30 cellular contexts compared by ENCODE assay signal in the genomic region with DNA sequence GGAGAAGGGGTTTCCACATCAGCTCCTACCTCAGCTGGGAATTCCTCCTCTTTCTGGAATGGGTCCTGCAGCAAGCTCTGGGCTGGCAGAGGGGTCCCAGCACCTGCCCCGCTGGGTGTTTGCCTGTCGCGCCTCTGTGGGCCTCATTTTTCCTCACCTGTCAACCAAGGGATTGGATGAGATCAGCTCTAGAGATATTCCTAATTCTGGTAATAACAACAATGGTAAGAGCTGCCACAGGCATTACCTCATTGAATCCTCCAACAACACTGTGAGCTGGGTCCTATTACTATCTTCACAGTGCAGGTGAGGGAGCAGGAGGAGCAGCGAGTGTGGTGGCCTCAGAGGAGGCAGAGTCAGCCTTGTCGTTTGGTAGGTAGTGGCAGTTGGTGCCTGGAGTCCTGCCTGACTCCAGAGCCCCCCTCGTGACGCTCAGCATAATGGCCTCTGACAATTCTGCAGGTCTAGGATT. TPM values are rescaled to one million over a fixed set of nuclear protein-coding genes. Genes with fewer than 3 reads are reported as not detected.
"Had no signal": no experiment of that assay in that cellular context is flagged by ENCODE, and none has a peak within 500 bp of the region (broad histone marks: within the 10 kb centered on the region; RNA-seq: fewer than 3 reads in every experiment).

No MANE protein-coding gene starts in this region.

- DNase-seq: activated CD4-positive, alpha-beta T cell treated with anti-CD3 and anti-CD28 coated beads for 36 hours; activated CD4-positive, alpha-beta T cell treated with anti-CD3 and anti-CD28 coated beads, Interleukin-2, amount 10 ng/mL, durations not matched to agents 7 days and 5 days; activated CD4-positive, alpha-beta T cell treated with anti-CD3 and anti-CD28 coated beads, Interleukin-2, amount 50 U/mL, for 48 hours; activated CD8-positive, alpha-beta T cell treated with anti-CD3 and anti-CD28 coated beads, Interleukin-2, amount 10 ng/mL, durations not matched to agents 7 days and 5 days; activated gamma-delta T cell; activated naive CD4-positive, alpha-beta T cell treated with Interleukin-2 at 50 U/mL for 16 hours; activated naive CD8-positive, alpha-beta T cell treated with anti-CD3 and anti-CD28 coated beads, Interleukin-2, amount 10 ng/mL, durations not matched to agents 7 days and 5 days; activated T-cell treated with anti-CD3 and anti-CD28 coated beads, Interleukin-2, amount 50 U/mL, for 24 hours; amygdala; NCI-H1092 treated with DMSO at 0.1 percent for 48 hours; NCI-H1417; NCI-H146; NCI-H187; NCI-H2029 treated with DMSO at 0.1 percent for 48 hours; NCI-H2171 treated with DMSO at 0.1 percent for 48 hours; NCI-H345; NCI-H524 treated with DMSO at 0.1 percent for 48 hours; Peyer's patch; T1000 had no signal

- H3K4me3 Mint-ChIP-seq: activated CD4-positive, alpha-beta T cell treated with anti-CD3 and anti-CD28 coated beads for 36 hours; activated CD4-positive, alpha-beta T cell treated with anti-CD3 and anti-CD28 coated beads, Interleukin-2, amount 10 ng/mL, durations not matched to agents 7 days and 5 days; activated CD8-positive, alpha-beta T cell treated with anti-CD3 and anti-CD28 coated beads, Interleukin-2, amount 10 ng/mL, durations not matched to agents 7 days and 5 days; activated naive CD4-positive, alpha-beta T cell treated with anti-CD3 and anti-CD28 coated beads, Interleukin-2, amount 50 U/mL, for 24 hours; activated naive CD8-positive, alpha-beta T cell treated with anti-CD3 and anti-CD28 coated beads, Interleukin-2, amount 10 ng/mL, durations not matched to agents 7 days and 5 days; activated T-cell treated with anti-CD3 and anti-CD28 coated beads, Interleukin-2, amount 50 U/mL, for 24 hours; WTC11 had no signal

- H3K36me3 ChIP-seq: ascending aorta, cardiac muscle cell, Peyer's patch had no signal

- H3K4me1 Mint-ChIP-seq: activated CD4-positive, alpha-beta T cell treated with anti-CD3 and anti-CD28 coated beads for 36 hours; activated CD4-positive, alpha-beta T cell treated with anti-CD3 and anti-CD28 coated beads, Interleukin-2, amount 10 ng/mL, durations not matched to agents 7 days and 5 days; activated naive CD4-positive, alpha-beta T cell treated with anti-CD3 and anti-CD28 coated beads, Interleukin-2, amount 50 U/mL, for 24 hours; activated naive CD8-positive, alpha-beta T cell treated with anti-CD3 and anti-CD28 coated beads, Interleukin-2, amount 10 ng/mL, durations not matched to agents 7 days and 5 days had no signal

- H3K4me3 ChIP-seq: ascending aorta, cardiac muscle cell, Peyer's patch had no signal

- H3K9me3 ChIP-seq: ascending aorta, Peyer's patch had no signal

- H3K27ac Mint-ChIP-seq: activated CD4-positive, alpha-beta T cell treated with anti-CD3 and anti-CD28 coated beads for 36 hours; activated CD4-positive, alpha-beta T cell treated with anti-CD3 and anti-CD28 coated beads, Interleukin-2, amount 10 ng/mL, durations not matched to agents 7 days and 5 days; activated CD8-positive, alpha-beta T cell treated with anti-CD3 and anti-CD28 coated beads, Interleukin-2, amount 10 ng/mL, durations not matched to agents 7 days and 5 days; activated naive CD4-positive, alpha-beta T cell treated with anti-CD3 and anti-CD28 coated beads, Interleukin-2, amount 50 U/mL, for 24 hours; activated naive CD8-positive, alpha-beta T cell treated with anti-CD3 and anti-CD28 coated beads, Interleukin-2, amount 10 ng/mL, durations not matched to agents 7 days and 5 days; activated T-cell treated with anti-CD3 and anti-CD28 coated beads, Interleukin-2, amount 50 U/mL, for 24 hours; activated T-helper 2 cell treated with anti-CD3 and anti-CD28 coated beads, Interferon-gamma antibody, Interleukin-2, Interleukin-4, amounts not matched to agents 10 μg/mL and 5 μg/mL and 100 μg/mL, durations not matched to agents 14 hours and 24 hours and 36 hours; WTC11 had no signal

- H3K27me3 ChIP-seq: ascending aorta, Peyer's patch had no signal

- H3K9me3 Mint-ChIP-seq: activated CD4-positive, alpha-beta T cell treated with anti-CD3 and anti-CD28 coated beads, Interleukin-2, amount 10 ng/mL, durations not matched to agents 7 days and 5 days; activated naive CD4-positive, alpha-beta T cell treated with anti-CD3 and anti-CD28 coated beads, Interleukin-2, amount 50 U/mL, for 24 hours; activated naive CD8-positive, alpha-beta T cell treated with anti-CD3 and anti-CD28 coated beads, Interleukin-2, amount 10 ng/mL, durations not matched to agents 7 days and 5 days; activated T-cell treated with anti-CD3 and anti-CD28 coated beads, Interleukin-2, amount 50 U/mL, for 24 hours had no signal

- H3K4me1 ChIP-seq: ascending aorta, Peyer's patch had no signal

- H3K27ac ChIP-seq: ascending aorta, cardiac muscle cell, Peyer's patch, RWPE1 had no signal

- H3K36me3 Mint-ChIP-seq: activated naive CD4-positive, alpha-beta T cell treated with anti-CD3 and anti-CD28 coated beads, Interleukin-2, amount 50 U/mL, for 24 hours; activated naive CD8-positive, alpha-beta T cell treated with anti-CD3 and anti-CD28 coated beads, Interleukin-2, amount 10 ng/mL, durations not matched to agents 7 days and 5 days; WTC11 had no signal

RNA-seq across cellular contexts. Expression of gene PAX7, which starts 23.3 kb away (rescaled TPM):
- total RNA-seq: activated CD4-positive, alpha-beta T cell treated with anti-CD3 and anti-CD28 coated beads for 36 hours; activated CD4-positive, alpha-beta T cell treated with anti-CD3 and anti-CD28 coated beads, Interleukin-2, amount 10 ng/mL, durations not matched to agents 7 days and 5 days; activated CD8-positive, alpha-beta T cell treated with anti-CD3 and anti-CD28 coated beads, Interleukin-2, amount 10 ng/mL, durations not matched to agents 7 days and 5 days; activated naive CD8-positive, alpha-beta T cell treated with anti-CD3 and anti-CD28 coated beads, Interleukin-2, amount 10 ng/mL, durations not matched to agents 7 days and 5 days; activated T-helper 2 cell treated with anti-CD3 and anti-CD28 coated beads, Interferon-gamma antibody, Interleukin-2, Interleukin-4, amounts not matched to agents 10 μg/mL and 5 μg/mL and 100 μg/mL, durations not matched to agents 14 hours and 24 hours and 36 hours; ascending aorta; cardiac muscle cell; M059J; Peyer's patch; Right ventricle myocardium inferior; T-helper 1 cell treated with Interleukin-12 subunit alpha and Interleukin-12 subunit beta and Interleukin-4 antibody, amounts not matched to agents 30 ng/mL and 1 ng/mL, for 36 hours; T-helper 2 cell treated with Interferon-gamma antibody and Interleukin-4, amounts not matched to agents 100 ng/mL and 5 ng/mL, for 36 hours had no signal
- polyA plus RNA-seq: adipose tissue, cardiac muscle cell had no signal
